8 cellular contexts compared by ENCODE assay signal in genomic region chr3:42846682-42847522, GRCh38. TPM values are rescaled to one million over a fixed set of nuclear protein-coding genes. Genes with fewer than 3 reads are reported as not detected.
DNase-seq lines count a peak whose midpoint lies in the region; ATAC-seq and TF ChIP-seq lines count a peak whose summit lies in the region.

No MANE protein-coding gene starts in this region.

- H3K27me3 ChIP-seq in OCI-LY3 (ENCODE audit: low read depth, low read length) (peaks cover 6% of the 10 kb centered on the region), thoracic aorta (replicated peaks; ENCODE audit: insufficient read depth) (no peaks in the 10 kb centered on the region)

- DNase-seq in activated CD4-positive, alpha-beta T cell treated with anti-CD3 and anti-CD28 coated beads, Interleukin-2, amount 10 ng/mL, durations not matched to agents 7 days and 5 days, result no peak
- no peak for DNase-seq in activated CD4-positive, alpha-beta T cell treated with anti-CD3 and anti-CD28 coated beads, Interleukin-2, amount 50 U/mL, for 48 hours
- DNase-seq in left ventricle myocardium superior (peak; percentile 51), thoracic aorta (ENCODE audit: low spot score) (no peak), NCI-H748 (lab: John Stamatoyannopoulos, UW; ENCODE audit: unreplicated experiment) (no peak), NCI-H1694 (lab: John Stamatoyannopoulos, UW) (no peak), AG08395 (ENCODE audit: low spot score) (no peak)

- TF ChIP-seq CTCF in OCI-LY3 (IDR thresholded peaks at IDR 0.05; ENCODE audit: low read depth, low read length), result no peak
- no peak for TF ChIP-seq CTCF in thoracic aorta (IDR thresholded peaks at IDR 0.05)

- H3K4me1 Mint-ChIP-seq in activated CD4-positive, alpha-beta T cell treated with anti-CD3 and anti-CD28 coated beads, Interleukin-2, amount 10 ng/mL, durations not matched to agents 7 days and 5 days, result peaks cover 14% of the 10 kb centered on the region

- POLR2A ChIA-PET in activated CD4-positive, alpha-beta T cell treated with anti-CD3 and anti-CD28 coated beads, Interleukin-2, amount 10 ng/mL, durations not matched to agents 7 days and 5 days (lab: Charles Lee), result no interaction called here

- H3K9me3 Mint-ChIP-seq in activated CD4-positive, alpha-beta T cell treated with anti-CD3 and anti-CD28 coated beads, Interleukin-2, amount 10 ng/mL, durations not matched to agents 7 days and 5 days, result no peaks in the 10 kb centered on the region

- peak overlapping the region; percentile 46 for H3K4me2 ChIP-seq in OCI-LY3 (ENCODE audit: low read length)

- H3K27me3 Mint-ChIP-seq in activated CD4-positive, alpha-beta T cell treated with anti-CD3 and anti-CD28 coated beads, Interleukin-2, amount 10 ng/mL, durations not matched to agents 7 days and 5 days, result no peaks in the 10 kb centered on the region

- H3K27ac Mint-ChIP-seq in activated CD4-positive, alpha-beta T cell treated with anti-CD3 and anti-CD28 coated beads, Interleukin-2, amount 10 ng/mL, durations not matched to agents 7 days and 5 days, result peak overlapping the region; percentile 67

- H3K4me3 ChIP-seq in OCI-LY3 (ENCODE audit: low read length) (peak overlapping the region; percentile 14; the same call in 1 of the 2 replicates), thoracic aorta (no peak overlapping the region)

- ATAC-seq in left ventricle myocardium superior, result peak; percentile 35
- ATAC-seq in thoracic aorta (ENCODE audit: insufficient number of reproducible peaks, low FRiP score, low read depth), result no peak

- H3K27ac ChIP-seq in OCI-LY3 (ENCODE audit: low read length) (no peak overlapping the region), thoracic aorta (peak overlapping the region; percentile 77 to 79)

- no peaks in the 10 kb centered on the region for H3K36me3 ChIP-seq in OCI-LY3 (replicated peaks; ENCODE audit: low read depth, low read length)
- no peaks in the 10 kb centered on the region for H3K36me3 ChIP-seq in thoracic aorta

- H3K36me3 Mint-ChIP-seq in activated CD4-positive, alpha-beta T cell treated with anti-CD3 and anti-CD28 coated beads, Interleukin-2, amount 10 ng/mL, durations not matched to agents 7 days and 5 days (ENCODE audit: low read depth), result no peaks in the 10 kb centered on the region

- H3K79me2 ChIP-seq in OCI-LY3 (ENCODE audit: low read length), result no peaks in the 10 kb centered on the region

- no peak overlapping the region for H3K9ac ChIP-seq in OCI-LY3 (ENCODE audit: low read length)

- H3K9me3 ChIP-seq in OCI-LY3 (ENCODE audit: insufficient read depth, low read length), result no peaks in the 10 kb centered on the region
- H3K9me3 ChIP-seq in thoracic aorta, result no peaks in the 10 kb centered on the region

- CTCF ChIA-PET in activated CD4-positive, alpha-beta T cell treated with anti-CD3 and anti-CD28 coated beads, Interleukin-2, amount 10 ng/mL, durations not matched to agents 7 days and 5 days (lab: Charles Lee), result interaction anchor here (0.5 kb wide), 1 partner anchor 13 kb away, joined by 3 read pairs; no protein-coding TSS in a partner anchor

- intact Hi-C loops in left ventricle myocardium superior (cut with micrococcal nuclease), result no loop called here

- H2AFZ ChIP-seq in OCI-LY3 (ENCODE audit: low read depth, low read length), result peak overlapping the region; percentile 69

- H3K4me1 ChIP-seq in OCI-LY3 (ENCODE audit: low read length) (peaks cover 15% of the 10 kb centered on the region), thoracic aorta (ENCODE audit: control insufficient read depth in 1 of 2, low read depth in 2 of 2) (peaks cover 31 to 64% of the 10 kb centered on the region in 2 donors)

- no peak overlapping the region for H3K4me3 Mint-ChIP-seq in activated CD4-positive, alpha-beta T cell treated with anti-CD3 and anti-CD28 coated beads, Interleukin-2, amount 10 ng/mL, durations not matched to agents 7 days and 5 days

- no peaks in the 10 kb centered on the region for H4K20me1 ChIP-seq in OCI-LY3 (ENCODE audit: insufficient read depth, low read length)

RNA-seq across cellular contexts. Expression of gene CYP8B1, which starts 28.8 kb away (rescaled TPM):
- total RNA-seq in activated CD4-positive, alpha-beta T cell treated with anti-CD3 and anti-CD28 coated beads, Interleukin-2, amount 10 ng/mL, durations not matched to agents 7 days and 5 days, result not detected
- total RNA-seq in left ventricle myocardium superior (not detected), thoracic aorta (not detected)

RNA-seq across cellular contexts. Expression of gene ACKR2, which starts 37.7 kb away (rescaled TPM):
- under 1 TPM; 0.40 to 0.73 TPM for total RNA-seq in activated CD4-positive, alpha-beta T cell treated with anti-CD3 and anti-CD28 coated beads, Interleukin-2, amount 10 ng/mL, durations not matched to agents 7 days and 5 days
- total RNA-seq in left ventricle myocardium superior, result 0.92 TPM
- total RNA-seq in thoracic aorta, result 10 to 100 TPM; 10.0 to 11.9 TPM

RNA-seq across cellular contexts. Expression of gene HIGD1A, which starts 42.6 kb away (rescaled TPM):
- 10 to 100 TPM; 51.6 to 72.1 TPM for total RNA-seq in activated CD4-positive, alpha-beta T cell treated with anti-CD3 and anti-CD28 coated beads, Interleukin-2, amount 10 ng/mL, durations not matched to agents 7 days and 5 days
- total RNA-seq in left ventricle myocardium superior (333 TPM), thoracic aorta (100 to 1,000 TPM; 163 to 169 TPM)

RNA-seq across cellular contexts. Expression of gene ZNF662, which starts 59.0 kb away (rescaled TPM):
- total RNA-seq in activated CD4-positive, alpha-beta T cell treated with anti-CD3 and anti-CD28 coated beads, Interleukin-2, amount 10 ng/mL, durations not matched to agents 7 days and 5 days, result under 1 TPM; 0.22 to 0.25 TPM
- total RNA-seq in left ventricle myocardium superior (3.1 TPM), thoracic aorta (10 to 100 TPM in 1 of 2 donors, 1 to 10 TPM in 1; 8.9 to 12.6 TPM)
